8 cellular contexts compared by ENCODE assay signal in genomic region chr7:14394786-14395185, GRCh38.
"Had no signal": no experiment of that assay in that cellular context is flagged by ENCODE, and none has a peak within 500 bp of the region (broad histone marks: within the 10 kb centered on the region; RNA-seq: fewer than 3 reads in every experiment).

No MANE protein-coding gene starts in this region.

- H2AFZ ChIP-seq: GM23338 had no signal

- H3K4me1 ChIP-seq: HAP-1 had no signal

- H3K4me3 ChIP-seq: GM23338, HAP-1, K562 had no signal

- ATAC-seq: GM23338, K562 had no signal

- H3K4me2 ChIP-seq: GM23338 had no signal

- FAIRE-seq: H1, HTR-8/SVneo, K562 had no signal

- DNase-seq: H7, IMR-90, KG1 had no signal

- H3K36me3 ChIP-seq: HAP-1 had no signal

- H3K9me3 ChIP-seq: HAP-1 had no signal
